3 cellular contexts compared by ENCODE assay signal in the genomic region with DNA sequence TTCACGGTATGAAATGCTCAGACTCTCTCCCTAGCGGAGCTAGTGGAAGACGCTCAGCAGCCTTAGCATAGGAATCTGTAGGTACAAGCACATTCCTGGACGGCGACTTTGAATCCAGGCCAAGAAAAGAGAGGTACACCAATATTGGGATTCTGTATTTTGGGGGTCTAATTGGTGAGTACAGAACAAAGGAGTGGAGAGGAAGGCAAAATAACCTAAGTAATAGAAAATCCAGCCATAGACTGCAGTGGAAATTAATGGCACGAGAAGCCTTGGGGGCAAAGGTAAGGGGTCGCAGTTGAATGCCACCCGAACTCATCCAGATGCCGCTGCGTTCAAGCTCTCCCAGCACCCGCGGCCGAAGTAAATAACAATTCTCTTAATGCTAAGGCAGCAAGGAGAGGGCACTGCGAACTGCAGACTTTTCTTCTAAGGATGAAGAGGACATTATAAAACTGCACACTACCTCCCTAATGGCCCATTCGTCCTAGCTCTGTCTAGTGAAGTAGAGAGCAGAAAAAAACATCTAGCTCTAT.
TF ChIP-seq lines count a peak whose summit lies in the region.

No MANE protein-coding gene starts in this region.

TF ChIP-seq in SK-N-SH, 30 proteins besides CTCF, POLR2A, EP300 and RAD21:
- TF ChIP-seq NRF1 (IDR thresholded peaks at IDR 0.05; ENCODE audit: low read depth, low read length) (no peak), EZH2phosphoT487 (IDR thresholded peaks at IDR 0.05; ENCODE audit: borderline replicate concordance, low read depth) (peak; percentile 71; the same call in 1 of the 2 replicates)

TF ChIP-seq in SK-N-SH treated with all-trans-retinoic acid at 6 μM for 48 hours, 23 proteins besides CTCF, POLR2A, EP300 and RAD21:
- TF ChIP-seq ZNF8 (CRISPR knock-in tag; IDR thresholded peaks at IDR 0.05) (no peak), ZNF565 (CRISPR knock-in tag; conservative IDR thresholded peaks at IDR 0.05; ENCODE audit: low read depth) (no peak), ESRRG (CRISPR knock-in tag; IDR thresholded peaks at IDR 0.05) (no peak), TOX (CRISPR knock-in tag; IDR thresholded peaks at IDR 0.05; ENCODE audit: borderline replicate concordance) (no peak), RARB (CRISPR knock-in tag; IDR thresholded peaks at IDR 0.05) (no peak), ZNF70 (CRISPR knock-in tag; IDR thresholded peaks at IDR 0.05) (no peak), BACH2 (CRISPR knock-in tag; IDR thresholded peaks at IDR 0.05; ENCODE audit: borderline replicate concordance) (no peak), ZFP3 (CRISPR knock-in tag; IDR thresholded peaks at IDR 0.05) (no peak), ZC3H10 (CRISPR knock-in tag; IDR thresholded peaks at IDR 0.05) (no peak), CSDC2 (CRISPR knock-in tag; IDR thresholded peaks at IDR 0.05) (no peak), PPARA (CRISPR knock-in tag; IDR thresholded peaks at IDR 0.05; ENCODE audit: borderline replicate concordance) (no peak), TCF4 (CRISPR knock-in tag; IDR thresholded peaks at IDR 0.05; ENCODE audit: borderline replicate concordance) (no peak)
- TF ChIP-seq, protein P1, sequence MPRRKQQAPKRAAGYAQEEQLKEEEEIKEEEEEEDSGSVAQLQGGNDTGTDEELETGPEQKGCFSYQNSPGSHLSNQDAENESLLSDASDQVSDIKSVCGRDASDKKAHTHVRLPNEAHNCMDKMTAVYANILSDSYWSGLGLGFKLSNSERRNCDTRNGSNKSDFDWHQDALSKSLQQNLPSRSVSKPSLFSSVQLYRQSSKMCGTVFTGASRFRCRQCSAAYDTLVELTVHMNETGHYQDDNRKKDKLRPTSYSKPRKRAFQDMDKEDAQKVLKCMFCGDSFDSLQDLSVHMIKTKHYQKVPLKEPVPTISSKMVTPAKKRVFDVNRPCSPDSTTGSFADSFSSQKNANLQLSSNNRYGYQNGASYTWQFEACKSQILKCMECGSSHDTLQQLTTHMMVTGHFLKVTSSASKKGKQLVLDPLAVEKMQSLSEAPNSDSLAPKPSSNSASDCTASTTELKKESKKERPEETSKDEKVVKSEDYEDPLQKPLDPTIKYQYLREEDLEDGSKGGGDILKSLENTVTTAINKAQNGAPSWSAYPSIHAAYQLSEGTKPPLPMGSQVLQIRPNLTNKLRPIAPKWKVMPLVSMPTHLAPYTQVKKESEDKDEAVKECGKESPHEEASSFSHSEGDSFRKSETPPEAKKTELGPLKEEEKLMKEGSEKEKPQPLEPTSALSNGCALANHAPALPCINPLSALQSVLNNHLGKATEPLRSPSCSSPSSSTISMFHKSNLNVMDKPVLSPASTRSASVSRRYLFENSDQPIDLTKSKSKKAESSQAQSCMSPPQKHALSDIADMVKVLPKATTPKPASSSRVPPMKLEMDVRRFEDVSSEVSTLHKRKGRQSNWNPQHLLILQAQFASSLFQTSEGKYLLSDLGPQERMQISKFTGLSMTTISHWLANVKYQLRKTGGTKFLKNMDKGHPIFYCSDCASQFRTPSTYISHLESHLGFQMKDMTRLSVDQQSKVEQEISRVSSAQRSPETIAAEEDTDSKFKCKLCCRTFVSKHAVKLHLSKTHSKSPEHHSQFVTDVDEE (CRISPR knock-in tag; IDR thresholded peaks at IDR 0.05): no peak
- TF ChIP-seq, protein P2, sequence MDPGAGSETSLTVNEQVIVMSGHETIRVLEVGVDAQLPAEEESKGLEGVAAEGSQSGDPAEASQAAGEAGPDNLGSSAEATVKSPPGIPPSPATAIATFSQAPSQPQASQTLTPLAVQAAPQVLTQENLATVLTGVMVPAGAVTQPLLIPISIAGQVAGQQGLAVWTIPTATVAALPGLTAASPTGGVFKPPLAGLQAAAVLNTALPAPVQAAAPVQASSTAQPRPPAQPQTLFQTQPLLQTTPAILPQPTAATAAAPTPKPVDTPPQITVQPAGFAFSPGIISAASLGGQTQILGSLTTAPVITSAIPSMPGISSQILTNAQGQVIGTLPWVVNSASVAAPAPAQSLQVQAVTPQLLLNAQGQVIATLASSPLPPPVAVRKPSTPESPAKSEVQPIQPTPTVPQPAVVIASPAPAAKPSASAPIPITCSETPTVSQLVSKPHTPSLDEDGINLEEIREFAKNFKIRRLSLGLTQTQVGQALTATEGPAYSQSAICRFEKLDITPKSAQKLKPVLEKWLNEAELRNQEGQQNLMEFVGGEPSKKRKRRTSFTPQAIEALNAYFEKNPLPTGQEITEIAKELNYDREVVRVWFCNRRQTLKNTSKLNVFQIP (CRISPR knock-in tag; IDR thresholded peaks at IDR 0.05; ENCODE audit: borderline replicate concordance, low read depth): no peak
- TF ChIP-seq, protein P3, sequence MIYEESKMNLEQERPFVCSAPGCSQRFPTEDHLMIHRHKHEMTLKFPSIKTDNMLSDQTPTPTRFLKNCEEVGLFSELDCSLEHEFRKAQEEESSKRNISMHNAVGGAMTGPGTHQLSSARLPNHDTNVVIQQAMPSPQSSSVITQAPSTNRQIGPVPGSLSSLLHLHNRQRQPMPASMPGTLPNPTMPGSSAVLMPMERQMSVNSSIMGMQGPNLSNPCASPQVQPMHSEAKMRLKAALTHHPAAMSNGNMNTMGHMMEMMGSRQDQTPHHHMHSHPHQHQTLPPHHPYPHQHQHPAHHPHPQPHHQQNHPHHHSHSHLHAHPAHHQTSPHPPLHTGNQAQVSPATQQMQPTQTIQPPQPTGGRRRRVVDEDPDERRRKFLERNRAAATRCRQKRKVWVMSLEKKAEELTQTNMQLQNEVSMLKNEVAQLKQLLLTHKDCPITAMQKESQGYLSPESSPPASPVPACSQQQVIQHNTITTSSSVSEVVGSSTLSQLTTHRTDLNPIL (CRISPR knock-in tag; IDR thresholded peaks at IDR 0.05; ENCODE audit: low read depth): no peak

TF ChIP-seq in HepG2, 621 proteins besides CTCF, POLR2A, EP300 and RAD21:
- TF ChIP-seq SRY (CRISPR knock-in tag; IDR thresholded peaks at IDR 0.05): no peak
- TF ChIP-seq CBX2 (IDR thresholded peaks at IDR 0.05; ENCODE audit: low read depth, low read length): no peak
- no peak for TF ChIP-seq CBX2 (CRISPR knock-in tag; IDR thresholded peaks at IDR 0.05; ENCODE audit: low read depth)
- TF ChIP-seq, protein P4, sequence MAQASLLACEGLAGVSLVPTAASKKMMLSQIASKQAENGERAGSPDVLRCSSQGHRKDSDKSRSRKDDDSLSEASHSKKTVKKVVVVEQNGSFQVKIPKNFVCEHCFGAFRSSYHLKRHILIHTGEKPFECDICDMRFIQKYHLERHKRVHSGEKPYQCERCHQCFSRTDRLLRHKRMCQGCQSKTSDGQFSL (CRISPR knock-in tag; IDR thresholded peaks at IDR 0.05): no peak
- TF ChIP-seq, protein P5, sequence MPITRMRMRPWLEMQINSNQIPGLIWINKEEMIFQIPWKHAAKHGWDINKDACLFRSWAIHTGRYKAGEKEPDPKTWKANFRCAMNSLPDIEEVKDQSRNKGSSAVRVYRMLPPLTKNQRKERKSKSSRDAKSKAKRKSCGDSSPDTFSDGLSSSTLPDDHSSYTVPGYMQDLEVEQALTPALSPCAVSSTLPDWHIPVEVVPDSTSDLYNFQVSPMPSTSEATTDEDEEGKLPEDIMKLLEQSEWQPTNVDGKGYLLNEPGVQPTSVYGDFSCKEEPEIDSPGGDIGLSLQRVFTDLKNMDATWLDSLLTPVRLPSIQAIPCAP (CRISPR knock-in tag; IDR thresholded peaks at IDR 0.05; ENCODE audit: low read depth): no peak
- TF ChIP-seq, protein P6, sequence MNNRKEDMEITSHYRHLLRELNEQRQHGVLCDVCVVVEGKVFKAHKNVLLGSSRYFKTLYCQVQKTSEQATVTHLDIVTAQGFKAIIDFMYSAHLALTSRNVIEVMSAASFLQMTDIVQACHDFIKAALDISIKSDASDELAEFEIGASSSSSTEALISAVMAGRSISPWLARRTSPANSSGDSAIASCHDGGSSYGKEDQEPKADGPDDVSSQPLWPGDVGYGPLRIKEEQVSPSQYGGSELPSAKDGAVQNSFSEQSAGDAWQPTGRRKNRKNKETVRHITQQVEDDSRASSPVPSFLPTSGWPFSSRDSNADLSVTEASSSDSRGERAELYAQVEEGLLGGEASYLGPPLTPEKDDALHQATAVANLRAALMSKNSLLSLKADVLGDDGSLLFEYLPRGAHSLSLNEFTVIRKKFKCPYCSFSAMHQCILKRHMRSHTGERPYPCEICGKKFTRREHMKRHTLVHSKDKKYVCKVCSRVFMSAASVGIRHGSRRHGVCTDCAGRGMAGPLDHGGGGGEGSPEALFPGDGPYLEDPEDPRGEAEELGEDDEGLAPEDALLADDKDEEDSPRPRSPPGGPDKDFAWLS (CRISPR knock-in tag; IDR thresholded peaks at IDR 0.05; ENCODE audit: borderline replicate concordance): no peak
